Comparison of ENCODE assay signal across 20 cellular contexts in the genomic region with DNA sequence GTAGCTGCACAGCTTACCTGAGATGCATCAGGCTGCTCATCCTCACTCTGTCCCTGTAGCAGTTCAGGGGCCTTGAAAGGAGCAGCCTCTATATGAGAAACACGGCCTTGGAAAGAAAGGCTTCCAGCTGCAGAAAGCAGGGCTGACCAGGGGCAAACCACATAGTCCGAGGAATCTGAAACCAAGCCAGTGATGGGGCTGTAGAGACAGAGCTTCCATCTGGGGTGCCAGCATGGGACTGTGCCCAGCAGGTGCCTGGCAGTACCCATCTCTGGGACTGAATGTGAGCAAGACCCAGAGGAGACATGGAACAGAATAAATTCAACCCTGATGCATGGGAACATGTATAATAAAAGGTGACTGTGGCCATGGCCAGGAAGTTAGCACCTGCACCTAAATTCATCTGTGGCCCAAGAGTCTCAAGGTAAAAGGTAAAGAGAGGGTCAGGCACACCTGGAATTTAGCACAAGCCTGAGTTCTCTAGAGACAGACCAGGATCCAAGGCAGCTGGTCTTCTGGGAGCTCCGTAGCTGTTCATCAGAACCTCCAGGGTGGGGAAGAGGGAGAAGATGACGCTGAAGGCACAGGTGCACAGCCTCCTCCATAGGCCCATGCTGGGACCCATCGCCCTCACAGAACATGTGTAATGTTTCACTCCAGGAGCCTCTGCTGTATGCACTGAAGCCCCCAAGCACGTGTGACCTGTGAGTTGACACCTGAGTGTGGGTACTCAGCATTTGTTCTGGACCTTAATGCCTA. TPM values are rescaled to one million over a fixed set of nuclear protein-coding genes. Genes with fewer than 3 reads are reported as not detected.
A peak's percentile ranks its signal among the peaks of the same experiment; 100 is the strongest.
DNase-seq lines count a peak whose midpoint lies in the region; ATAC-seq and TF ChIP-seq lines count a peak whose summit lies in the region.
"Had no signal": no experiment of that assay in that cellular context is flagged by ENCODE, and none has a peak within 500 bp of the region (broad histone marks: within the 10 kb centered on the region; RNA-seq: fewer than 3 reads in every experiment).

No MANE protein-coding gene starts in this region.

- DNase-seq in activated CD4-positive, alpha-beta T cell treated with anti-CD3 and anti-CD28 coated beads, Interleukin-2, amount 10 ng/mL, durations not matched to agents 24 days and 14 days: peak; percentile 40
- no peak for DNase-seq in activated CD4-positive, alpha-beta T cell treated with anti-CD3 and anti-CD28 coated beads for 36 hours
- no peak for DNase-seq in DND-41
- peak; percentile 26 for DNase-seq in ecto neural progenitor cell (ENCODE audit: low spot score)
- DNase-seq in spleen: peak; percentile 21
- no peak for DNase-seq in activated naive CD8-positive, alpha-beta T cell treated with anti-CD3 and anti-CD28 coated beads for 36 hours
- no peak for DNase-seq in tibial nerve (ENCODE audit: low spot score in 2 of 2)
- DNase-seq: 8988T, DMS79 treated with DMSO at 0.1 percent for 48 hours, GOT3, MM.1S, NCI-H1105, NCI-H1694, NCI-H2081 treated with DMSO at 0.1 percent for 48 hours, Peyer's patch had no signal

- H2AFZ ChIP-seq in DND-41 (ENCODE audit: low read depth, low read length): no peak overlapping the region

- no peak for ATAC-seq in activated CD4-positive, alpha-beta T cell treated with anti-CD3 and anti-CD28 coated beads for 36 hours
- ATAC-seq in DND-41 (ENCODE audit: insufficient read depth, low read depth) (0 out of 3 replicates have a peak, but pooled peaks have one; percentile 34), HG03565 (IDR thresholded peaks at IDR 0.05; ENCODE audit: unreplicated experiment) (no peak)

- H3K27ac Mint-ChIP-seq in activated CD4-positive, alpha-beta T cell treated with anti-CD3 and anti-CD28 coated beads, Interleukin-2, amount 10 ng/mL, durations not matched to agents 24 days and 14 days: no peak overlapping the region
- no peak overlapping the region for H3K27ac Mint-ChIP-seq in activated CD4-positive, alpha-beta T cell treated with anti-CD3 and anti-CD28 coated beads for 36 hours
- H3K27ac Mint-ChIP-seq in activated naive CD8-positive, alpha-beta T cell treated with anti-CD3 and anti-CD28 coated beads for 36 hours: no peak overlapping the region
- H3K27ac Mint-ChIP-seq: CD14-positive monocyte had no signal

- no peak for TF ChIP-seq CTCF in DND-41 (IDR thresholded peaks at IDR 0.05; ENCODE audit: borderline replicate concordance, extremely low read depth, low read length, poor library complexity, severe bottlenecking)
- no peak for TF ChIP-seq CTCF in spleen (IDR thresholded peaks at IDR 0.05 in 8 of 11, conservative IDR thresholded peaks at IDR 0.05 in 3 of 11)
- no peak for TF ChIP-seq CTCF in tibial nerve (IDR thresholded peaks at IDR 0.05)

- H3K27ac ChIP-seq in DND-41 (ENCODE audit: low read length) (no peak overlapping the region), spleen (no peak overlapping the region), tibial nerve (no peak overlapping the region)
- H3K27ac ChIP-seq: Peyer's patch had no signal

- peaks cover 2% of the 10 kb centered on the region for H3K27me3 Mint-ChIP-seq in activated CD4-positive, alpha-beta T cell treated with anti-CD3 and anti-CD28 coated beads, Interleukin-2, amount 10 ng/mL, durations not matched to agents 24 days and 14 days
- no peaks in the 10 kb centered on the region for H3K27me3 Mint-ChIP-seq in activated CD4-positive, alpha-beta T cell treated with anti-CD3 and anti-CD28 coated beads for 36 hours
- H3K27me3 Mint-ChIP-seq in activated naive CD8-positive, alpha-beta T cell treated with anti-CD3 and anti-CD28 coated beads for 36 hours: no peaks in the 10 kb centered on the region

- H3K79me2 ChIP-seq in DND-41 (ENCODE audit: insufficient read depth, low read length): no peaks in the 10 kb centered on the region

- H3K9me3 ChIP-seq in DND-41 (ENCODE audit: insufficient read depth, low read length, severe bottlenecking): no peaks in the 10 kb centered on the region
- no peaks in the 10 kb centered on the region for H3K9me3 ChIP-seq in spleen
- H3K9me3 ChIP-seq in tibial nerve: peaks cover 0 to 4% (median 0%) of the 10 kb centered on the region in 4 donors
- H3K9me3 ChIP-seq: Peyer's patch had no signal

- no peaks in the 10 kb centered on the region for H3K36me3 Mint-ChIP-seq in activated CD4-positive, alpha-beta T cell treated with anti-CD3 and anti-CD28 coated beads, Interleukin-2, amount 10 ng/mL, durations not matched to agents 24 days and 14 days (ENCODE audit: low read depth)
- H3K36me3 Mint-ChIP-seq in activated CD4-positive, alpha-beta T cell treated with anti-CD3 and anti-CD28 coated beads for 36 hours (ENCODE audit: low read depth): no peaks in the 10 kb centered on the region
- no peaks in the 10 kb centered on the region for H3K36me3 Mint-ChIP-seq in activated naive CD8-positive, alpha-beta T cell treated with anti-CD3 and anti-CD28 coated beads for 36 hours
- H3K36me3 Mint-ChIP-seq: CD14-positive monocyte had no signal

- 74 to 88% (median 83%) methylated on average over 5 to 6 of the region's 6 CpGs for WGBS in spleen, 5 donors
- WGBS in tibial nerve, 2 donors: 73 to 85% methylated on average over 6 of the region's 6 CpGs

- H3K4me1 ChIP-seq in DND-41 (ENCODE audit: insufficient read depth, low read length) (no peaks in the 10 kb centered on the region), spleen (no peaks in the 10 kb centered on the region), tibial nerve (no peaks in the 10 kb centered on the region)

- H3K4me3 ChIP-seq in DND-41 (ENCODE audit: low read depth in 1 of 2, low read length in 2 of 2): no peak overlapping the region
- no peak overlapping the region for H3K4me3 ChIP-seq in spleen
- H3K4me3 ChIP-seq in tibial nerve: no peak overlapping the region
- H3K4me3 ChIP-seq: Peyer's patch had no signal

- TF ChIP-seq POLR2A in spleen (IDR thresholded peaks at IDR 0.05) (no peak), tibial nerve (IDR thresholded peaks at IDR 0.05) (no peak)

- H3K4me1 Mint-ChIP-seq in activated CD4-positive, alpha-beta T cell treated with anti-CD3 and anti-CD28 coated beads, Interleukin-2, amount 10 ng/mL, durations not matched to agents 24 days and 14 days: no peaks in the 10 kb centered on the region
- H3K4me1 Mint-ChIP-seq in activated CD4-positive, alpha-beta T cell treated with anti-CD3 and anti-CD28 coated beads for 36 hours: no peaks in the 10 kb centered on the region
- no peaks in the 10 kb centered on the region for H3K4me1 Mint-ChIP-seq in activated naive CD8-positive, alpha-beta T cell treated with anti-CD3 and anti-CD28 coated beads for 36 hours

- no peak overlapping the region for H3K4me2 ChIP-seq in DND-41 (ENCODE audit: insufficient read depth, low read length)

- intact Hi-C loops in activated CD4-positive, alpha-beta T cell treated with anti-CD3 and anti-CD28 coated beads, Interleukin-2, amount 10 ng/mL, durations not matched to agents 24 days and 14 days (cut with micrococcal nuclease): no loop called here
- intact Hi-C loops in activated CD4-positive, alpha-beta T cell treated with anti-CD3 and anti-CD28 coated beads for 36 hours (cut with DNase I, micrococcal nuclease): no loop called here
- intact Hi-C loops in spleen (cut with DNase I; ENCODE audit: low total_unique reads): no loop called here

- POLR2A ChIA-PET in activated CD4-positive, alpha-beta T cell treated with anti-CD3 and anti-CD28 coated beads for 36 hours (lab: Charles Lee): interaction anchor here (0.7 kb wide), 1 partner anchor 340 kb away, joined by 3 read pairs; no protein-coding TSS in a partner anchor

- no peak overlapping the region for H3K9ac ChIP-seq in DND-41 (ENCODE audit: low read depth, low read length)

- no peak overlapping the region for H3K4me3 Mint-ChIP-seq in activated CD4-positive, alpha-beta T cell treated with anti-CD3 and anti-CD28 coated beads, Interleukin-2, amount 10 ng/mL, durations not matched to agents 24 days and 14 days
- H3K4me3 Mint-ChIP-seq in activated CD4-positive, alpha-beta T cell treated with anti-CD3 and anti-CD28 coated beads for 36 hours: no peak overlapping the region
- no peak overlapping the region for H3K4me3 Mint-ChIP-seq in activated naive CD8-positive, alpha-beta T cell treated with anti-CD3 and anti-CD28 coated beads for 36 hours
- H3K4me3 Mint-ChIP-seq: CD14-positive monocyte had no signal

- H3K36me3 ChIP-seq in DND-41 (ENCODE audit: insufficient read depth, low read length): no peaks in the 10 kb centered on the region
- no peaks in the 10 kb centered on the region for H3K36me3 ChIP-seq in spleen
- no peaks in the 10 kb centered on the region for H3K36me3 ChIP-seq in tibial nerve
- H3K36me3 ChIP-seq: Peyer's patch had no signal

- H3K9me3 Mint-ChIP-seq in activated CD4-positive, alpha-beta T cell treated with anti-CD3 and anti-CD28 coated beads, Interleukin-2, amount 10 ng/mL, durations not matched to agents 24 days and 14 days: no peaks in the 10 kb centered on the region
- no peaks in the 10 kb centered on the region for H3K9me3 Mint-ChIP-seq in activated CD4-positive, alpha-beta T cell treated with anti-CD3 and anti-CD28 coated beads for 36 hours (ENCODE audit: low read depth)
- H3K9me3 Mint-ChIP-seq in activated naive CD8-positive, alpha-beta T cell treated with anti-CD3 and anti-CD28 coated beads for 36 hours: no peaks in the 10 kb centered on the region
- H3K9me3 Mint-ChIP-seq: CD14-positive monocyte had no signal

- H4K20me1 ChIP-seq in DND-41 (ENCODE audit: insufficient read depth, low read length): no peaks in the 10 kb centered on the region

- CTCF ChIA-PET in activated CD4-positive, alpha-beta T cell treated with anti-CD3 and anti-CD28 coated beads for 36 hours (lab: Charles Lee): interaction anchor here (0.6 to 1.1 kb wide), 2 partner anchors 10 to 822 kb away, joined by 3 read pairs; no protein-coding TSS in a partner anchor

- no peak for TF ChIP-seq EP300 in tibial nerve (IDR thresholded peaks at IDR 0.05)

- H3K27me3 ChIP-seq in DND-41 (ENCODE audit: insufficient read depth, low read length, poor library complexity) (no peaks in the 10 kb centered on the region), spleen (replicated peaks in 1 of 7) (peaks cover 0 to 10% (median 0%) of the 10 kb centered on the region in 7 donors), tibial nerve (no peaks in the 10 kb centered on the region)
- H3K27me3 ChIP-seq: Peyer's patch had no signal

RNA-seq across cellular contexts. Expression of a gene that starts 25.3 kb away (rescaled TPM):
- not detected in 2 replicates for total RNA-seq in activated CD4-positive, alpha-beta T cell treated with anti-CD3 and anti-CD28 coated beads, Interleukin-2, amount 10 ng/mL, durations not matched to agents 24 days and 14 days
- total RNA-seq in activated CD4-positive, alpha-beta T cell treated with anti-CD3 and anti-CD28 coated beads for 36 hours: not detected
- under 1 TPM in 1 of 7 donors, not detected in 6; 0.33 TPM for total RNA-seq in spleen
- polyA plus RNA-seq in spleen: not detected
- total RNA-seq in activated naive CD8-positive, alpha-beta T cell treated with anti-CD3 and anti-CD28 coated beads for 36 hours: not detected
- under 1 TPM in 1 of 4 donors, not detected in 3; 0.21 TPM for total RNA-seq in tibial nerve
- total RNA-seq: LHCN-M2, NCI-H460, Peyer's patch had no signal
- polyA plus RNA-seq: AG04450, CD14-positive monocyte had no signal

RNA-seq across cellular contexts. Expression of a gene that starts 57.3 kb away (rescaled TPM):
- total RNA-seq in activated CD4-positive, alpha-beta T cell treated with anti-CD3 and anti-CD28 coated beads, Interleukin-2, amount 10 ng/mL, durations not matched to agents 24 days and 14 days: 46.2 and 46.4 TPM in 2 replicates
- total RNA-seq in activated CD4-positive, alpha-beta T cell treated with anti-CD3 and anti-CD28 coated beads for 36 hours: 10 to 100 TPM; 35.7 to 40.0 TPM
- total RNA-seq in spleen (10 to 100 TPM; 32.7 to 61.4 (median 39.0) TPM), tibial nerve (10 to 100 TPM; 53.4 to 65.6 (median 62.2) TPM)
- 1 to 10 TPM; 5.2 to 9.4 (median 7.0) TPM for polyA plus RNA-seq in spleen
- total RNA-seq in activated naive CD8-positive, alpha-beta T cell treated with anti-CD3 and anti-CD28 coated beads for 36 hours: 10 to 100 TPM; 43.2 to 44.8 TPM

Comparison
In these comparisons a context has a peak if more than half of its experiments do, and no peak if none do; other contexts are left out.
1. DNase-seq: peak in activated CD4-positive, alpha-beta T cell treated with anti-CD3 and anti-CD28 coated beads, Interleukin-2, amount 10 ng/mL, durations not matched to agents 24 days and 14 days (single experiment), ecto neural progenitor cell (single experiment) and spleen (single experiment); none in activated CD4-positive, alpha-beta T cell treated with anti-CD3 and anti-CD28 coated beads for 36 hours (single experiment), DND-41 (single experiment), activated naive CD8-positive, alpha-beta T cell treated with anti-CD3 and anti-CD28 coated beads for 36 hours (single experiment) and tibial nerve (0 of 2).